ENCODE assay signal across 22 cellular contexts in the genomic region with DNA sequence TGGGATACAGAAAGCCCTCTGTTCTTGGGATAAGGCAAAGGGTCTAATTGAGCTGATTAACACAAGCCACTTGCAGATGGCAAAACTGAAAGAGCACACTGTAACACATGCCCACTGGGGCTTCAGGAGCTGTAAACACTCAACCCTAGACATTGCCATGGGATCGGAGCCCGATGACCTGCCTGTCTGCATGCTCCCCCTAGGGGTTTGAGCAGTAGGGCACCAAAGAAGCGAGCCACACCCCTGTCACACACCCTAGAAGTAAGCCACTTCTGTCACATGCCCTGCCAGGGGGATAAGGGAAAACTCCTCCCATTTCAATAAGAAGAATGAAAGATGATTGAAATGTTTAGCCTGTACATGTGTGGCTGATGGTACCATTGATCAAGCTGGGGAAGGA.
DNase-seq lines count a peak whose midpoint lies in the region; ATAC-seq and TF ChIP-seq lines count a peak whose summit lies in the region.
"Had no signal": no experiment of that assay in that cellular context is flagged by ENCODE, and none has a peak within 500 bp of the region (broad histone marks: within the 10 kb centered on the region; RNA-seq: fewer than 3 reads in every experiment).

No MANE protein-coding gene starts in this region.

- intact Hi-C loops in upper lobe of right lung (cut with DNase I): no loop called here

- TF ChIP-seq CTCF in endodermal cell (conservative IDR thresholded peaks at IDR 0.05) (peak; percentile 77), upper lobe of right lung (IDR thresholded peaks at IDR 0.05) (no peak)

- H3K27ac ChIP-seq in endodermal cell (ENCODE audit: low read depth, low read length) (no peak overlapping the region), upper lobe of right lung (no peak overlapping the region)
- no peak overlapping the region for H3K27ac ChIP-seq in CD8-positive, alpha-beta memory T cell (ENCODE audit: low read depth, low read length)
- H3K27ac ChIP-seq: GM23248, SJSA1 had no signal

- H3K27ac Mint-ChIP-seq in endodermal cell: no peak overlapping the region
- H3K27ac Mint-ChIP-seq in CD8-positive, alpha-beta memory T cell: no peak overlapping the region
- H3K27ac Mint-ChIP-seq: B cell had no signal

- peak; percentile 47 for ATAC-seq in upper lobe of right lung
- no peak for ATAC-seq in GM18520 (IDR thresholded peaks at IDR 0.05; ENCODE audit: unreplicated experiment)
- ATAC-seq: Right ventricle myocardium inferior had no signal

- no peak overlapping the region for H3K4me3 Mint-ChIP-seq in endodermal cell
- no peak overlapping the region for H3K4me3 Mint-ChIP-seq in CD8-positive, alpha-beta memory T cell
- H3K4me3 Mint-ChIP-seq: B cell had no signal

- no peak overlapping the region for H3K4me3 ChIP-seq in endodermal cell (ENCODE audit: low read length)
- no peak overlapping the region for H3K4me3 ChIP-seq in upper lobe of right lung
- H3K4me3 ChIP-seq in CD8-positive, alpha-beta memory T cell (ENCODE audit: low read length): no peak overlapping the region
- H3K4me3 ChIP-seq: GM23248, MG63, SJSA1 had no signal

- peak; percentile 27 for DNase-seq in NCI-H748 (lab: John Stamatoyannopoulos, UW; ENCODE audit: unreplicated experiment)
- no peak for DNase-seq in NCI-H748 treated with DMSO at 0.1 percent for 48 hours (lab: John Stamatoyannopoulos, UW)
- DNase-seq in SK-MEL-5 (ENCODE audit: low read depth, low spot score): peak; percentile 15
- peak; percentile 79 for DNase-seq in endodermal cell
- no peak for DNase-seq in upper lobe of right lung
- no peak for DNase-seq in CD8-positive, alpha-beta memory T cell
- DNase-seq in stimulated activated CD4-positive, alpha-beta T cell treated with anti-CD3 and anti-CD28 coated beads, Interleukin-15, amount 100 ng/mL, for 24 hours: no peak
- DNase-seq: DMS79 treated with DMSO at 0.1 percent for 48 hours, GM23248, Kasumi-1, MG63, NCI-H1048, NCI-H1417 treated with DMSO at 0.1 percent for 48 hours, NCI-H187, NCI-H2107, NCI-H2227 treated with DMSO at 0.1 percent for 48 hours, NCI-H510A had no signal

- H3K9me3 Mint-ChIP-seq in endodermal cell: no peaks in the 10 kb centered on the region
- H3K9me3 Mint-ChIP-seq in CD8-positive, alpha-beta memory T cell: peaks cover 0 to 2% (median 0%) of the 10 kb centered on the region in 5 donors

- CTCF ChIA-PET in CD8-positive, alpha-beta memory T cell (lab: Charles Lee): no interaction called here

- H3K27me3 ChIP-seq in endodermal cell (ENCODE audit: control insufficient read depth, insufficient read depth, low read length, poor library complexity, severe bottlenecking) (peaks cover 4% of the 10 kb centered on the region), upper lobe of right lung (no peaks in the 10 kb centered on the region)
- no peaks in the 10 kb centered on the region for H3K27me3 ChIP-seq in CD8-positive, alpha-beta memory T cell (ENCODE audit: insufficient read depth, low read length, poor library complexity, severe bottlenecking)
- H3K27me3 ChIP-seq: MG63, SJSA1 had no signal

- H3K36me3 Mint-ChIP-seq in endodermal cell (ENCODE audit: low read depth): no peaks in the 10 kb centered on the region
- H3K36me3 Mint-ChIP-seq in CD8-positive, alpha-beta memory T cell: peaks cover 0 to 3% (median 0%) of the 10 kb centered on the region in 3 donors
- H3K36me3 Mint-ChIP-seq: CD14-positive monocyte had no signal

- no peaks in the 10 kb centered on the region for H3K36me3 ChIP-seq in endodermal cell (ENCODE audit: control insufficient read depth, insufficient read depth, low read length)
- no peaks in the 10 kb centered on the region for H3K36me3 ChIP-seq in upper lobe of right lung
- H3K36me3 ChIP-seq in CD8-positive, alpha-beta memory T cell (ENCODE audit: insufficient read depth, low read length): no peaks in the 10 kb centered on the region
- H3K36me3 ChIP-seq: MG63, SJSA1 had no signal

- no peak overlapping the region for H3K9ac ChIP-seq in endodermal cell (ENCODE audit: extremely low read depth, low read length, poor library complexity, severe bottlenecking)
- H3K9ac ChIP-seq: GM23248 had no signal

- peaks cover 9% of the 10 kb centered on the region for H3K4me1 Mint-ChIP-seq in endodermal cell
- H3K4me1 Mint-ChIP-seq in CD8-positive, alpha-beta memory T cell: no peaks in the 10 kb centered on the region
- H3K4me1 Mint-ChIP-seq: B cell, CD14-positive monocyte had no signal

- POLR2A ChIA-PET in CD8-positive, alpha-beta memory T cell (lab: Charles Lee): no interaction called here

- in situ Hi-C loops in SK-MEL-5 (cut with HindIII; ENCODE audit: low pct_unique_long_range_greater_than_20kb, low sequenced_read_pairs): no loop called here

- H3K9me3 ChIP-seq in endodermal cell (ENCODE audit: control insufficient read depth, low read length): no peaks in the 10 kb centered on the region
- no peaks in the 10 kb centered on the region for H3K9me3 ChIP-seq in upper lobe of right lung
- H3K9me3 ChIP-seq in CD8-positive, alpha-beta memory T cell (ENCODE audit: low read length): no peaks in the 10 kb centered on the region
- H3K9me3 ChIP-seq: MG63, SJSA1 had no signal

- WGBS in endodermal cell (ENCODE audit: insufficient coverage in 1 of 2, insufficient read length in 1 of 2), 2 experiments: 90% methylated on average over 3 of the region's 3 CpGs; no CpG with 5 or more reads in 1 of the 2 experiments

- H3K4me1 ChIP-seq in endodermal cell (ENCODE audit: control insufficient read depth, insufficient read depth, low read length): no peaks in the 10 kb centered on the region
- no peaks in the 10 kb centered on the region for H3K4me1 ChIP-seq in upper lobe of right lung
- no peaks in the 10 kb centered on the region for H3K4me1 ChIP-seq in CD8-positive, alpha-beta memory T cell (ENCODE audit: insufficient read depth, low read length)
- H3K4me1 ChIP-seq: SJSA1 had no signal

- H3K27me3 Mint-ChIP-seq in endodermal cell (ENCODE audit: insufficient read depth): peaks cover 5% of the 10 kb centered on the region
- H3K27me3 Mint-ChIP-seq in CD8-positive, alpha-beta memory T cell: peaks cover 3 to 18% of the 10 kb centered on the region in 2 donors

Comparison
In these comparisons a context has a peak if more than half of its experiments do, and no peak if none do; other contexts are left out.
1. DNase-seq: peak in NCI-H748 (single experiment), SK-MEL-5 (single experiment) and endodermal cell (single experiment); none in NCI-H748 treated with DMSO at 0.1 percent for 48 hours (single experiment), upper lobe of right lung (single experiment), CD8-positive, alpha-beta memory T cell (0 of 5) and stimulated activated CD4-positive, alpha-beta T cell treated with anti-CD3 and anti-CD28 coated beads, Interleukin-15, amount 100 ng/mL, for 24 hours (single experiment).